9 cellular contexts compared by ENCODE assay signal in genomic region chr4:67332627-67333026, GRCh38.
DNase-seq lines count a peak whose midpoint lies in the region; ATAC-seq and TF ChIP-seq lines count a peak whose summit lies in the region.
"Had no signal": no experiment of that assay in that cellular context is flagged by ENCODE, and none has a peak within 500 bp of the region (broad histone marks: within the 10 kb centered on the region; RNA-seq: fewer than 3 reads in every experiment).

No MANE protein-coding gene starts in this region.

- CTCF ChIA-PET in AG04450 (lab: Charles Lee) (no interaction called here), GM10248 (lab: Yijun Ruan, JAX) (interaction anchor here (1.5 to 2.9 kb wide), 3 partner anchors 9 to 245 kb away, joined by 4 to 8 read pairs (median 6); no protein-coding TSS in a partner anchor)

- intact Hi-C loops in dorsolateral prefrontal cortex (cut with DNase I), result loop anchor here in 1 of 2 donors (10.0 kb wide), 1 partner anchor 228 kb away; no protein-coding TSS in a partner anchor

- H3K4me3 ChIP-seq in AG04450 (ENCODE audit: low read depth, low read length) (no peak overlapping the region), dorsolateral prefrontal cortex (no peak overlapping the region)

- H3K27me3 Mint-ChIP-seq in activated naive CD8-positive, alpha-beta T cell treated with anti-CD3 and anti-CD28 coated beads for 36 hours, result peaks cover 25% of the 10 kb centered on the region

- POLR2A ChIA-PET in AG04450 (lab: Yijun Ruan, JAX) (no interaction called here), GM10248 (lab: Yijun Ruan, JAX) (no interaction called here)

- no peak overlapping the region for H3K27ac Mint-ChIP-seq in activated naive CD8-positive, alpha-beta T cell treated with anti-CD3 and anti-CD28 coated beads for 36 hours
- H3K27ac Mint-ChIP-seq: activated naive CD4-positive, alpha-beta T cell treated with anti-CD3 and anti-CD28 coated beads, Interleukin-2, amount 50 U/mL, for 72 hours had no signal

- H3K27me3 ChIP-seq in AG04450 (ENCODE audit: control insufficient read depth, insufficient read depth, low read length) (no peaks in the 10 kb centered on the region), dorsolateral prefrontal cortex (peaks cover 0 to 10% (median 0%) of the 10 kb centered on the region in 45 donors)

- peak; percentile 93 for ATAC-seq in GM19395 (IDR thresholded peaks at IDR 0.05; ENCODE audit: unreplicated experiment)

- H3K9me3 ChIP-seq in AG04450 (ENCODE audit: control insufficient read depth, insufficient read depth, low read length), result no peaks in the 10 kb centered on the region

- H3K4me1 Mint-ChIP-seq in activated naive CD8-positive, alpha-beta T cell treated with anti-CD3 and anti-CD28 coated beads for 36 hours, result no peaks in the 10 kb centered on the region

- H3K27ac ChIP-seq in AG04450 (ENCODE audit: low read depth, low read length) (no peak overlapping the region), dorsolateral prefrontal cortex (no peak overlapping the region)

- H3K9me3 Mint-ChIP-seq in activated naive CD8-positive, alpha-beta T cell treated with anti-CD3 and anti-CD28 coated beads for 36 hours, result peaks cover 3% of the 10 kb centered on the region
- H3K9me3 Mint-ChIP-seq: activated naive CD4-positive, alpha-beta T cell treated with anti-CD3 and anti-CD28 coated beads, Interleukin-2, amount 50 U/mL, for 72 hours had no signal

- TF ChIP-seq CTCF in AG04450 (IDR thresholded peaks at IDR 0.05; ENCODE audit: low read depth, low read length), result peak; percentile 47
- peak in 29 of 56 donors; percentile 8 to 49 (median 27) for TF ChIP-seq CTCF in dorsolateral prefrontal cortex (IDR thresholded peaks at IDR 0.05 in 54 of 56, conservative IDR thresholded peaks at IDR 0.05 in 2 of 56; ENCODE audit: low read depth in 1 of 56, partially characterized antibody in 56 of 56)
- TF ChIP-seq CTCF in GM10248 (IDR thresholded peaks at IDR 0.05; ENCODE audit: control extremely low read depth, extremely low read depth, low read depth, missing control alignments), result no peak

- H3K4me3 Mint-ChIP-seq in activated naive CD8-positive, alpha-beta T cell treated with anti-CD3 and anti-CD28 coated beads for 36 hours, result no peak overlapping the region

- no peaks in the 10 kb centered on the region for H3K36me3 Mint-ChIP-seq in activated naive CD8-positive, alpha-beta T cell treated with anti-CD3 and anti-CD28 coated beads for 36 hours
- H3K36me3 Mint-ChIP-seq: activated naive CD4-positive, alpha-beta T cell treated with anti-CD3 and anti-CD28 coated beads, Interleukin-2, amount 50 U/mL, for 72 hours had no signal

- DNase-seq in AG04450 (ENCODE audit: low read depth, low spot score) (no peak), HuH-7.5 (ENCODE audit: low spot score) (peak; percentile 10), dorsolateral prefrontal cortex (no peak), ureter (ENCODE audit: low spot score) (no peak), SHP77 treated with DMSO at 0.1 percent for 48 hours (lab: John Stamatoyannopoulos, UW) (no peak), GM10248 (ENCODE audit: extremely low spot score) (no peak)
- DNase-seq in activated naive CD8-positive, alpha-beta T cell treated with anti-CD3 and anti-CD28 coated beads for 36 hours, result no peak
